ENCODE assay signal across 20 cellular contexts in the genomic region with DNA sequence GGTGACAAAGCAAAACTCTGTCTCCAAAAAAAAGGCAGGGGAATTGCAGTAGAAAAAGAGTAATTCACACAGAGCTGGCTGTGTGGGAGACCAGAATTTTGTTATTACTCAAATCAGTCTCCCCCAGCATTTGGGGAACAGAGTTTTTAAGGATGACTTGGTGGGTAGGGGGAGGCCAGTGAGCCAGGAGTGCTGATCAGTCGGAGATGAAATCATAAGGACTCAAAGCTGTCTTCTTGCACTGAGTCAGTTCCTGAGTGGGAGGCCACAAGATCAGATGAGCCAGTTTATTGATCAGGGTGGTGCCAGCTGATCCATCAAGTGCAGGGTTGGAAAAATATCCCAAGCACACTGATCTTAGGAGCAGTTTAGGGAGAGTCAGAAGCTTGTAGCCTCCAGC. TPM values are rescaled to one million over a fixed set of nuclear protein-coding genes. Genes with fewer than 3 reads are reported as not detected.
DNase-seq lines count a peak whose midpoint lies in the region; ATAC-seq and TF ChIP-seq lines count a peak whose summit lies in the region.
"Had no signal": no experiment of that assay in that cellular context is flagged by ENCODE, and none has a peak within 500 bp of the region (broad histone marks: within the 10 kb centered on the region; RNA-seq: fewer than 3 reads in every experiment).

No MANE protein-coding gene starts in this region.

- peak overlapping the region; percentile 67 for H3K27ac Mint-ChIP-seq in activated T-helper 2 cell treated with anti-CD3 and anti-CD28 coated beads, Interferon-gamma antibody, Interleukin-2, Interleukin-4, amounts not matched to agents 10 μg/mL and 5 μg/mL and 100 μg/mL, durations not matched to agents 14 hours and 24 hours and 36 hours
- no peak overlapping the region for H3K27ac Mint-ChIP-seq in osteocyte (ENCODE audit: unreplicated experiment)
- H3K27ac Mint-ChIP-seq: CD14-positive monocyte, H9 had no signal

- H3K4me2 ChIP-seq in OCI-LY3 (ENCODE audit: low read length): no peak overlapping the region

- TF ChIP-seq CTCF in OCI-LY3 (IDR thresholded peaks at IDR 0.05; ENCODE audit: low read depth, low read length) (no peak), osteocyte (IDR thresholded peaks at IDR 0.05) (no peak)

- intact Hi-C loops in activated T-helper 2 cell treated with anti-CD3 and anti-CD28 coated beads, Interferon-gamma antibody, Interleukin-2, Interleukin-4, amounts not matched to agents 10 μg/mL and 5 μg/mL and 100 μg/mL, durations not matched to agents 14 hours and 24 hours and 36 hours (cut with micrococcal nuclease): loop anchor here (1.0 to 2.0 kb wide), 4 partner anchors 26 to 250 kb away; no protein-coding TSS in a partner anchor

- no peaks in the 10 kb centered on the region for H4K20me1 ChIP-seq in OCI-LY3 (ENCODE audit: insufficient read depth, low read length)

- H3K4me3 Mint-ChIP-seq in activated T-helper 2 cell treated with anti-CD3 and anti-CD28 coated beads, Interferon-gamma antibody, Interleukin-2, Interleukin-4, amounts not matched to agents 10 μg/mL and 5 μg/mL and 100 μg/mL, durations not matched to agents 14 hours and 24 hours and 36 hours (ENCODE audit: low read depth): no peak overlapping the region
- H3K4me3 Mint-ChIP-seq in osteocyte (ENCODE audit: unreplicated experiment): no peak overlapping the region
- H3K4me3 Mint-ChIP-seq: CD14-positive monocyte, H9 had no signal

- H3K9me3 Mint-ChIP-seq in activated T-helper 2 cell treated with anti-CD3 and anti-CD28 coated beads, Interferon-gamma antibody, Interleukin-2, Interleukin-4, amounts not matched to agents 10 μg/mL and 5 μg/mL and 100 μg/mL, durations not matched to agents 14 hours and 24 hours and 36 hours: no peaks in the 10 kb centered on the region
- no peaks in the 10 kb centered on the region for H3K9me3 Mint-ChIP-seq in osteocyte (ENCODE audit: unreplicated experiment)
- H3K9me3 Mint-ChIP-seq: H9 had no signal

- H3K36me3 ChIP-seq in OCI-LY3 (replicated peaks; ENCODE audit: low read depth, low read length): no peaks in the 10 kb centered on the region

- no peaks in the 10 kb centered on the region for H3K9me3 ChIP-seq in OCI-LY3 (ENCODE audit: insufficient read depth, low read length)

- H2AFZ ChIP-seq in OCI-LY3 (ENCODE audit: low read depth, low read length): peak overlapping the region; percentile 34; the same call in 1 of the 2 replicates

- no peak overlapping the region for H3K27ac ChIP-seq in OCI-LY3 (ENCODE audit: low read length)
- H3K27ac ChIP-seq: RWPE1 had no signal

- H3K27me3 Mint-ChIP-seq in activated T-helper 2 cell treated with anti-CD3 and anti-CD28 coated beads, Interferon-gamma antibody, Interleukin-2, Interleukin-4, amounts not matched to agents 10 μg/mL and 5 μg/mL and 100 μg/mL, durations not matched to agents 14 hours and 24 hours and 36 hours (ENCODE audit: low read depth): peaks cover 10% of the 10 kb centered on the region
- H3K27me3 Mint-ChIP-seq in osteocyte (ENCODE audit: unreplicated experiment): peaks cover 14% of the 10 kb centered on the region

- peak; percentile 25 for DNase-seq in activated CD4-positive, alpha-beta T cell treated with anti-CD3 and anti-CD28 coated beads for 48 hours
- no peak for DNase-seq in activated CD4-positive, alpha-beta T cell treated with anti-CD3 and anti-CD28 coated beads for 4 hours
- no peak for DNase-seq in activated T-helper 2 cell treated with anti-CD3 and anti-CD28 coated beads, Interferon-gamma antibody, Interleukin-2, Interleukin-4, amounts not matched to agents 10 μg/mL and 5 μg/mL and 100 μg/mL, durations not matched to agents 14 hours and 24 hours and 36 hours (ENCODE audit: low spot score)
- peak; percentile 25 for DNase-seq in osteocyte (ENCODE audit: extremely low spot score, unreplicated experiment)
- DNase-seq in NCI-H128 (lab: John Stamatoyannopoulos, UW; ENCODE audit: unreplicated experiment): no peak
- DNase-seq: 8988T, DMS79 treated with DMSO at 0.1 percent for 48 hours, H9, MM.1S, NCI-H1105 treated with DMSO at 0.1 percent for 48 hours, NCI-H187, NCI-H2107, NCI-H510A, NCI-H774 had no signal

- H3K4me1 Mint-ChIP-seq in activated T-helper 2 cell treated with anti-CD3 and anti-CD28 coated beads, Interferon-gamma antibody, Interleukin-2, Interleukin-4, amounts not matched to agents 10 μg/mL and 5 μg/mL and 100 μg/mL, durations not matched to agents 14 hours and 24 hours and 36 hours (ENCODE audit: low read depth): peaks cover 13% of the 10 kb centered on the region
- H3K4me1 Mint-ChIP-seq in osteocyte (ENCODE audit: unreplicated experiment): no peaks in the 10 kb centered on the region
- H3K4me1 Mint-ChIP-seq: CD14-positive monocyte had no signal

- H3K36me3 Mint-ChIP-seq in activated T-helper 2 cell treated with anti-CD3 and anti-CD28 coated beads, Interferon-gamma antibody, Interleukin-2, Interleukin-4, amounts not matched to agents 10 μg/mL and 5 μg/mL and 100 μg/mL, durations not matched to agents 14 hours and 24 hours and 36 hours (ENCODE audit: low read depth): no peaks in the 10 kb centered on the region
- H3K36me3 Mint-ChIP-seq in osteocyte (ENCODE audit: unreplicated experiment): no peaks in the 10 kb centered on the region
- H3K36me3 Mint-ChIP-seq: CD14-positive monocyte had no signal

- H3K27me3 ChIP-seq in OCI-LY3 (ENCODE audit: low read depth, low read length): peaks cover 4% of the 10 kb centered on the region; the same call in 1 of the 2 replicates

- no peak overlapping the region for H3K9ac ChIP-seq in OCI-LY3 (ENCODE audit: low read length)

- H3K4me1 ChIP-seq in OCI-LY3 (ENCODE audit: low read length): peaks cover 6% of the 10 kb centered on the region; the same call in 1 of the 2 replicates

- no peak overlapping the region for H3K4me3 ChIP-seq in OCI-LY3 (ENCODE audit: low read length)

- H3K79me2 ChIP-seq in OCI-LY3 (ENCODE audit: low read length): no peaks in the 10 kb centered on the region

- ATAC-seq in HG03565 (IDR thresholded peaks at IDR 0.05; ENCODE audit: unreplicated experiment) (no peak), HG03460 (IDR thresholded peaks at IDR 0.05; ENCODE audit: unreplicated experiment) (no peak)

RNA-seq across cellular contexts. Expression of a gene that starts 23.7 kb away (rescaled TPM):
- 53.8 and 54.8 TPM in 2 replicates for total RNA-seq in activated T-helper 2 cell treated with anti-CD3 and anti-CD28 coated beads, Interferon-gamma antibody, Interleukin-2, Interleukin-4, amounts not matched to agents 10 μg/mL and 5 μg/mL and 100 μg/mL, durations not matched to agents 14 hours and 24 hours and 36 hours
- total RNA-seq in osteocyte: 0.34 and 0.59 TPM in 2 replicates
- total RNA-seq: LHCN-M2 had no signal

Comparison
In these comparisons a context has a peak if more than half of its experiments do, and no peak if none do; other contexts are left out.
1. DNase-seq: peak in activated CD4-positive, alpha-beta T cell treated with anti-CD3 and anti-CD28 coated beads for 48 hours (single experiment) and osteocyte (single experiment); none in activated CD4-positive, alpha-beta T cell treated with anti-CD3 and anti-CD28 coated beads for 4 hours (0 of 2), activated T-helper 2 cell treated with anti-CD3 and anti-CD28 coated beads, Interferon-gamma antibody, Interleukin-2, Interleukin-4, amounts not matched to agents 10 μg/mL and 5 μg/mL and 100 μg/mL, durations not matched to agents 14 hours and 24 hours and 36 hours (single experiment) and NCI-H128 (single experiment).
2. RNA of a gene that starts 23.7 kb away (total RNA-seq): 53.8 to 54.8 TPM in activated T-helper 2 cell treated with anti-CD3 and anti-CD28 coated beads, Interferon-gamma antibody, Interleukin-2, Interleukin-4, amounts not matched to agents 10 μg/mL and 5 μg/mL and 100 μg/mL, durations not matched to agents 14 hours and 24 hours and 36 hours; 0.34 to 0.59 TPM in osteocyte; every median in the first group is over 10 times any median in the second.